In genomic region chr4:187478292-187479205, GRCh38 we compare ENCODE assay signal across 10 cellular contexts.
A peak's percentile ranks its signal among the peaks of the same experiment; 100 is the strongest.
DNase-seq lines count a peak whose midpoint lies in the region; ATAC-seq, FAIRE-seq and TF ChIP-seq lines count a peak whose summit lies in the region.
"Had no signal": no experiment of that assay in that cellular context is flagged by ENCODE, and none has a peak within 500 bp of the region (broad histone marks: within the 10 kb centered on the region; RNA-seq: fewer than 3 reads in every experiment).

No MANE protein-coding gene starts in this region.

- no peaks in the 10 kb centered on the region for H3K27me3 Mint-ChIP-seq in natural killer cell treated with Interleukin-12 subunit alpha and Interleukin-12 subunit beta and Interleukin-15 and Interleukin-18, amount 100 ng/mL, for 72 hours

- FAIRE-seq in bronchial epithelial cell (lab: Jason Lieb, UNC), result no peak

- TF ChIP-seq POLR2A in heart left ventricle (IDR thresholded peaks at IDR 0.05), result no peak

- H3K36me3 ChIP-seq in heart left ventricle (no peaks in the 10 kb centered on the region), bronchial epithelial cell (ENCODE audit: control insufficient read depth, insufficient read depth, low read length) (no peaks in the 10 kb centered on the region), upper lobe of right lung (no peaks in the 10 kb centered on the region)

- peaks cover 20% of the 10 kb centered on the region for H3K9me3 Mint-ChIP-seq in natural killer cell treated with Interleukin-12 subunit alpha and Interleukin-12 subunit beta and Interleukin-15 and Interleukin-18, amount 100 ng/mL, for 72 hours

- intact Hi-C loops in heart left ventricle (cut with DNase I), result no loop called here
- intact Hi-C loops in Right ventricle myocardium inferior (cut with DNase I), result no loop called here
- intact Hi-C loops in upper lobe of right lung (cut with DNase I), result no loop called here

- ATAC-seq in heart left ventricle (peak in 3 of 4 donors; percentile 51 to 73 (median 59)), Right ventricle myocardium inferior (no peak), upper lobe of right lung (peak; percentile 50), HG03565 (IDR thresholded peaks at IDR 0.05; ENCODE audit: unreplicated experiment) (no peak), GM21528 (IDR thresholded peaks at IDR 0.05; ENCODE audit: low FRiP score, unreplicated experiment) (no peak)
- ATAC-seq in natural killer cell treated with Interleukin-12 subunit alpha and Interleukin-12 subunit beta and Interleukin-15 and Interleukin-18, amount 100 ng/mL, for 72 hours, result no peak

- no peak for TF ChIP-seq CTCF in heart left ventricle (IDR thresholded peaks at IDR 0.05)
- TF ChIP-seq CTCF in bronchial epithelial cell (IDR thresholded peaks at IDR 0.05; ENCODE audit: insufficient read depth, low read length, severe bottlenecking), result no peak
- no peak for TF ChIP-seq CTCF in upper lobe of right lung (IDR thresholded peaks at IDR 0.05)

- peaks cover 15% of the 10 kb centered on the region for H3K36me3 Mint-ChIP-seq in natural killer cell treated with Interleukin-12 subunit alpha and Interleukin-12 subunit beta and Interleukin-15 and Interleukin-18, amount 100 ng/mL, for 72 hours

- H3K27ac ChIP-seq in heart left ventricle (peak overlapping the region in 3 of 12 donors; percentile 29 to 47 (median 35)), upper lobe of right lung (no peak overlapping the region)

- DNase-seq in heart left ventricle, result no peak
- no peak for DNase-seq in Right ventricle myocardium inferior (ENCODE audit: missing footprints)
- DNase-seq in bronchial epithelial cell (ENCODE audit: low read depth), result peak; percentile 73
- peak; percentile 33 for DNase-seq in left kidney (ENCODE audit: low read depth, low spot score)
- DNase-seq in upper lobe of right lung, result no peak
- no peak for DNase-seq in natural killer cell treated with Interleukin-12 subunit alpha and Interleukin-12 subunit beta and Interleukin-15 and Interleukin-18, amount 100 ng/mL, for 72 hours (ENCODE audit: low spot score)
- DNase-seq: AML-193; stimulated activated CD8-positive, alpha-beta memory T cell treated with anti-CD3 and anti-CD28 coated beads, Interleukin-4, amount 100 ng/mL, for 48 hours had no signal

- H3K9me3 ChIP-seq in heart left ventricle (no peaks in the 10 kb centered on the region), upper lobe of right lung (no peaks in the 10 kb centered on the region)

- H3K27me3 ChIP-seq in heart left ventricle, result no peaks in the 10 kb centered on the region
- H3K27me3 ChIP-seq in bronchial epithelial cell (ENCODE audit: control insufficient read depth, insufficient read depth, low read length), result peaks cover 2% of the 10 kb centered on the region
- H3K27me3 ChIP-seq in upper lobe of right lung, result no peaks in the 10 kb centered on the region

- H3K4me3 ChIP-seq in heart left ventricle (no peak overlapping the region), bronchial epithelial cell (ENCODE audit: low read depth, low read length) (no peak overlapping the region), upper lobe of right lung (no peak overlapping the region)

- H3K4me3 Mint-ChIP-seq in natural killer cell treated with Interleukin-12 subunit alpha and Interleukin-12 subunit beta and Interleukin-15 and Interleukin-18, amount 100 ng/mL, for 72 hours, result no peak overlapping the region

- no peak overlapping the region for H3K27ac Mint-ChIP-seq in natural killer cell treated with Interleukin-12 subunit alpha and Interleukin-12 subunit beta and Interleukin-15 and Interleukin-18, amount 100 ng/mL, for 72 hours

- H3K4me1 Mint-ChIP-seq in natural killer cell treated with Interleukin-12 subunit alpha and Interleukin-12 subunit beta and Interleukin-15 and Interleukin-18, amount 100 ng/mL, for 72 hours (ENCODE audit: low read depth in 2 of 2), result no peaks in the 10 kb centered on the region

- H3K4me1 ChIP-seq in heart left ventricle (peaks cover 0 to 17% (median 0%) of the 10 kb centered on the region in 12 donors), upper lobe of right lung (peaks cover 16% of the 10 kb centered on the region)

- 52 to 61% (median 56%) methylated on average over 20 of the region's 20 CpGs for WGBS in heart left ventricle, 4 donors

Comparison
In these comparisons a context has a peak if more than half of its experiments do, and no peak if none do; other contexts are left out.
1. ATAC-seq: peak in heart left ventricle (3 of 4) and upper lobe of right lung (single experiment); none in Right ventricle myocardium inferior (single experiment), HG03565 (single experiment), natural killer cell treated with Interleukin-12 subunit alpha and Interleukin-12 subunit beta and Interleukin-15 and Interleukin-18, amount 100 ng/mL, for 72 hours (0 of 2) and GM21528 (single experiment).
2. DNase-seq: peak in bronchial epithelial cell (single experiment) and left kidney (single experiment); none in heart left ventricle (0 of 5), Right ventricle myocardium inferior (single experiment), upper lobe of right lung (single experiment) and natural killer cell treated with Interleukin-12 subunit alpha and Interleukin-12 subunit beta and Interleukin-15 and Interleukin-18, amount 100 ng/mL, for 72 hours (single experiment).